ENCODE assay signal across 8 cellular contexts in the genomic region with DNA sequence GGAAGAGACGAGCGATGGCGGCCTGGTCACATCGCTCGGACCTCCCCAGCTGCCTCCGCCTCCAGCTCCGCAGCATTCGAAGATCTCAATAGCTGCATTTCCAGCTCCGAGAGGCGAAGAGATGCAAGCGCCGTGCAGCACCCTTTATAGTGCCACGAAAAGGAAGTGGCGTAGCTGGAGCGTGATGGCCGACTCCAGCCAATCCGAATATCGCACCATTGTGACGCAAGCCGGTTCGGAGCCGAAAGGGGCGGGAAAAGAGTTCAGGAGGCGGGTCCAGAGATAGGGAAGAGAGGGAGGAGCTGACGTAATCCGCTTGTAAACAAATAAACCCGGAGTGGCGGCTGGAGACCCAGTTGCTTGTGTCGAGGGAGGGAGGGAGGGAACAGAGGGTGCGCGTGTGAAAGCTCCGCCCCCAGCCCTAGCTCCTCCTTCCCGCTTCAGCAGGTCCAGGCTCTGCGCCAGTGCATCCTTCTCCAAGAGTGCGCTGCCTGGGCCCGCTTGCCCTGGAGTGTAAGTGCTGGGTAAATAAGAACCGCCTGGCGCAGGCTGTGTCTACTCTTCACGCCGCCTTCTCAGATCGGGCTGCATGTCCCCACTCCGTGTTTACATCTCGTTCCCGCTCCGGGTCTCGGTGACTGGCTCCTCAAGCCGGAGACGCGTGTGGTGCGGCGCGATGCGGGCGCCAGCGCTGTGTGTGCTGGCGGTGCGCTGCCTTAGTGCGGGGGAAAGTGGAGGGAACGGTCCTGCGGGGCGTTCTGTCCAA. TPM values are rescaled to one million over a fixed set of nuclear protein-coding genes. Genes with fewer than 3 reads are reported as not detected.
DNase-seq lines count a peak whose midpoint lies in the region; ATAC-seq and TF ChIP-seq lines count a peak whose summit lies in the region.

A gene with protein sequence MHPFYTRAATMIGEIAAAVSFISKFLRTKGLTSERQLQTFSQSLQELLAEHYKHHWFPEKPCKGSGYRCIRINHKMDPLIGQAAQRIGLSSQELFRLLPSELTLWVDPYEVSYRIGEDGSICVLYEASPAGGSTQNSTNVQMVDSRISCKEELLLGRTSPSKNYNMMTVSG (minus strand): TSS at position 116 of the 766 bp plus-strand sequence. CDS start 311 bp downstream, outside the sequence.

- no peak for TF ChIP-seq CTCF in natural killer cell (IDR thresholded peaks at IDR 0.05)

- peaks cover 30% of the 10 kb centered on the region for H3K36me3 Mint-ChIP-seq in natural killer cell

- peak within 1 kb of the TSS; percentile 98 to 99 for H3K27ac Mint-ChIP-seq in natural killer cell

- H3K27me3 Mint-ChIP-seq in natural killer cell (ENCODE audit: low read depth in 2 of 2): no peaks in the 10 kb centered on the region

- H3K9me3 Mint-ChIP-seq in natural killer cell: no peaks in the 10 kb centered on the region

- intact Hi-C loops in natural killer cell (cut with micrococcal nuclease): loop anchor here (2.0 to 10.0 kb wide), 6 partner anchors 111 to 781 kb away; a partner anchor contains a TSS

- peak within 1 kb of the TSS; percentile 88 for H3K4me3 Mint-ChIP-seq in natural killer cell

- peak within 1 kb of the TSS; percentile 96 for H3K4me3 ChIP-seq in H7 (ENCODE audit: insufficient read depth, low read depth, low read length)

- peaks cover 31 to 43% of the 10 kb centered on the region in 2 donors for H3K4me1 Mint-ChIP-seq in natural killer cell

- ATAC-seq in natural killer cell: peak; percentile 73 to 87 (median 77)

- no peaks in the 10 kb centered on the region for H3K27me3 ChIP-seq in H7 (ENCODE audit: control insufficient read depth, insufficient read depth, low read length)

- peaks cover 8% of the 10 kb centered on the region for H3K36me3 ChIP-seq in H7 (replicated peaks; ENCODE audit: control insufficient read depth, insufficient read depth, low read length)

- peak; percentile 100 for DNase-seq in ELF-1 (ENCODE audit: low read depth, low spot score)
- peak; percentile 94 for DNase-seq in H7
- DNase-seq in M059J (ENCODE audit: low read depth): peak; percentile 99
- peak; percentile 99 for DNase-seq in SHP77 (lab: John Stamatoyannopoulos, UW)
- peak; percentile 98 for DNase-seq in activated effector memory CD4-positive, alpha-beta T cell treated with Interleukin-2 at 50 U/mL for 16 hours
- peak; percentile 100 for DNase-seq in fibroblast of peridontal ligament (ENCODE audit: extremely low read depth)
- DNase-seq in natural killer cell: peak; percentile 97
- DNase-seq in stimulated activated naive CD4-positive, alpha-beta T cell treated with Interleukin-2 at 50 U/mL for 16 hours (lab: John Stamatoyannopoulos, UW): peak; percentile 96

RNA-seq across cellular contexts. Expression of the gene that starts here (rescaled TPM):
- total RNA-seq in H7 (2014; rRNA removed; shearing (Covaris generic)): 4.6 and 5.1 TPM in 2 replicates
- total RNA-seq in M059J (2014; rRNA removed; shearing (Covaris generic)): 10.2 and 14.4 TPM in 2 replicates
- 1,000 to 10,000 TPM in 1 of 3 donors, 100 to 1,000 TPM in 2; 801 to 1,037 (median 830) TPM for total RNA-seq in natural killer cell

Comparison
In these comparisons a context has a peak if more than half of its experiments do, and no peak if none do; other contexts are left out.
1. Peak in every context shown above with its lines: DNase-seq, ATAC-seq and H3K4me3 ChIP-seq.
2. RNA of the gene that starts here (total RNA-seq): 801 to 1,037 TPM in natural killer cell; 10.2 to 14.4 TPM in M059J and 4.6 to 5.1 TPM in H7; every median in the first group is over 10 times any median in the second.